In the genomic region with DNA sequence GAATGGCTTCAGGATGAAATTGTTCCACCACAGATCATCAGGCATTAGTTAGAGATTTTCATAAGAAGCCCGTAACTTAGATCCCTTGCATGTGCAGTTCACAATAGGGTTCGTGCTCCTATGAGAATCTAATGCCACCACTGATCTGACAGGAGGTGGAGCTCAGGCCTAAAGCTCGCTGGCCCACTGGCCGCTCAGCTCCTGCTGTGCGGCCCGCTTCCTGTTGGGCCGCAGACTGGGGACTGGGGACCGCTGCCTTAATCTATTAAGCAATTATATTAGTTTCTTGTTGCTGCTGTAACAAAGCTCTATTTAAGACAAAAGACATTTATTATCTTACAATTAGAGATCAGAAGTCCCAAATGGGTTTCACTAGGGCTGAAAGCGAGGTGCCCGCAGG, we compare ENCODE assay signal across 8 cellular contexts.
"Had no signal": no experiment of that assay in that cellular context is flagged by ENCODE, and none has a peak within 500 bp of the region (broad histone marks: within the 10 kb centered on the region; RNA-seq: fewer than 3 reads in every experiment).

No MANE protein-coding gene starts in this region.

- H3K27ac ChIP-seq: GM23248, HL-60 had no signal

- H2AFZ ChIP-seq: GM23248 had no signal

- H3K9me3 Mint-ChIP-seq: HFFc6 had no signal

- H3K36me3 ChIP-seq: HAP-1 had no signal

- H3K4me3 ChIP-seq: GM23248, HAP-1, K562 had no signal

- H3K27ac Mint-ChIP-seq: HFFc6 had no signal

- H3K9ac ChIP-seq: GM23248 had no signal

- ATAC-seq: HCT116, K562 had no signal

- H3K4me3 Mint-ChIP-seq: HFFc6 had no signal

- H3K9me3 ChIP-seq: HAP-1 had no signal

- DNase-seq: GM23248, HFFc6, IMR-90, KG1 had no signal
